16 cellular contexts compared by ENCODE assay signal in the genomic region with DNA sequence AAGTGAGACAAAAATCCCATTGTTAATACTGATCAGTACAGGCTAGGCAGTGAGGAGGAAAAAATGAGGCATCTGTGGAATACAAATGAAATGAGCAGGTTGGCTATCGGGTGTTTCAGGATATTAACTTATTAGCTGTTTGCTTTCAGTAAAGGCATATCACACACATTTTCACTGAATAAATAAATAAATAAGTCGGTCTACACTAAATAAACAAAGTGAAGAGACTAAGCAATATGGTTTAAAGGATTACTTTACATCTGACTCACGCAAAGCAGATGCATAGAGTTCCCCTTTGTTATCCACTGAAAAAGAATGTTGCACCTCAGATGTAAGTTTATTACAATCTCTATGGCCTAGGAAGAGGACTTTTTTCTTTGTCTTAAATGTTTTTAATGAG. TPM values are rescaled to one million over a fixed set of nuclear protein-coding genes. Genes with fewer than 3 reads are reported as not detected.
DNase-seq lines count a peak whose midpoint lies in the region; TF ChIP-seq lines count a peak whose summit lies in the region.
"Had no signal": no experiment of that assay in that cellular context is flagged by ENCODE, and none has a peak within 500 bp of the region (broad histone marks: within the 10 kb centered on the region; RNA-seq: fewer than 3 reads in every experiment).

No MANE protein-coding gene starts in this region.

- H3K36me3 ChIP-seq in ascending aorta: no peaks in the 10 kb centered on the region
- H3K36me3 ChIP-seq: BLaER1 treated with 17β-estradiol and CSF1 and Interleukin-3, amounts not matched to agents 10 nM and 100 nM had no signal

- peak overlapping the region; percentile 20 for H3K27ac ChIP-seq in epithelial cell of prostate
- no peak overlapping the region for H3K27ac ChIP-seq in ascending aorta
- H3K27ac ChIP-seq: BLaER1 treated with 17β-estradiol and CSF1 and Interleukin-3, amounts not matched to agents 10 nM and 100 nM had no signal

- no peak overlapping the region for H3K4me3 ChIP-seq in ascending aorta
- H3K4me3 ChIP-seq: BLaER1 treated with 17β-estradiol and CSF1 and Interleukin-3, amounts not matched to agents 10 nM and 100 nM had no signal

- no peaks in the 10 kb centered on the region for H3K27me3 ChIP-seq in ascending aorta
- H3K27me3 ChIP-seq: BLaER1 treated with 17β-estradiol and CSF1 and Interleukin-3, amounts not matched to agents 10 nM and 100 nM had no signal

- intact Hi-C loops in ascending aorta (cut with DNase I): no loop called here

- H3K4me1 ChIP-seq in ascending aorta: no peaks in the 10 kb centered on the region

- TF ChIP-seq CTCF in ascending aorta (IDR thresholded peaks at IDR 0.05): no peak

- DNase-seq in H4 (ENCODE audit: low spot score): peak; percentile 56
- DNase-seq in NCI-H82 treated with DMSO at 0.1 percent for 48 hours (lab: John Stamatoyannopoulos, UW; ENCODE audit: unreplicated experiment): peak; percentile 30
- peak; percentile 53 for DNase-seq in epithelial cell of prostate (ENCODE audit: low read depth, low spot score)
- peak; percentile 26 for DNase-seq in renal cortical epithelial cell (ENCODE audit: low read depth)
- DNase-seq in ascending aorta (ENCODE audit: low spot score in 2 of 2): no peak
- DNase-seq in stimulated activated CD4-positive, alpha-beta T cell treated with anti-CD3 and anti-CD28 coated beads, Interleukin-2, amount 100 ng/mL, for 48 hours: no peak
- no peak for DNase-seq in middle frontal gyrus (ENCODE audit: extremely low spot score, low spot score)
- DNase-seq: activated CD4-positive, alpha-beta T cell treated with anti-CD3 and anti-CD28 coated beads for 1 hour; activated CD8-positive, alpha-beta memory T cell treated with anti-CD3 and anti-CD28 coated beads, Interleukin-2, amount 10 ng/mL, durations not matched to agents 7 days and 5 days; activated effector memory CD4-positive, alpha-beta T cell treated with anti-CD3 and anti-CD28 coated beads, Interleukin-2, amount 50 U/mL, for 16 hours; aorta; DMS79; hypothalamus; NCI-H2081; stimulated activated CD4-positive, alpha-beta T cell treated with anti-CD3 and anti-CD28 coated beads, Interleukin-15, amount 100 ng/mL, for 24 hours had no signal

- no peaks in the 10 kb centered on the region for H3K9me3 ChIP-seq in ascending aorta
- H3K9me3 ChIP-seq: BLaER1 treated with 17β-estradiol and CSF1 and Interleukin-3, amounts not matched to agents 10 nM and 100 nM had no signal

RNA-seq across cellular contexts. Expression of a gene that starts 6.3 kb away (rescaled TPM):
- 45.0 and 54.7 TPM in 2 replicates for total RNA-seq in H4 (2014; rRNA removed; shearing (Covaris generic))
- total RNA-seq in renal cortical epithelial cell (7.1 and 16.0 TPM in 2 replicates), ascending aorta (0.75 TPM)

Comparison
In these comparisons a context has a peak if more than half of its experiments do, and no peak if none do; other contexts are left out.
1. DNase-seq: peak in H4 (single experiment), NCI-H82 treated with DMSO at 0.1 percent for 48 hours (single experiment), epithelial cell of prostate (single experiment) and renal cortical epithelial cell (single experiment); none in ascending aorta (0 of 2), stimulated activated CD4-positive, alpha-beta T cell treated with anti-CD3 and anti-CD28 coated beads, Interleukin-2, amount 100 ng/mL, for 48 hours (0 of 2) and middle frontal gyrus (single experiment).